8 cellular contexts compared by ENCODE assay signal in genomic region chr20:17536944-17537444, GRCh38. TPM values are rescaled to one million over a fixed set of nuclear protein-coding genes. Genes with fewer than 3 reads are reported as not detected.
DNase-seq lines count a peak whose midpoint lies in the region; ATAC-seq and TF ChIP-seq lines count a peak whose summit lies in the region.

No MANE protein-coding gene starts in this region.

- H3K27ac ChIP-seq in hepatocyte (no peak overlapping the region), spleen (no peak overlapping the region)

- DNase-seq in NK-92 treated with Interleukin-12 subunit alpha and Interleukin-12 subunit beta, amount 100 ng/mL, for 24 hours (lab: John Stamatoyannopoulos, UW), result peak; percentile 17
- DNase-seq in NK-92 (lab: John Stamatoyannopoulos, UW; ENCODE audit: unreplicated experiment) (no peak), NCI-H146 (lab: John Stamatoyannopoulos, UW) (peak; percentile 79), T-helper 1 cell (peak; percentile 24 to 71 (median 40)), anterior cingulate cortex (lab: John Stamatoyannopoulos, UW) (peak in 48 of 58 donors; percentile 6 to 69 (median 38)), hepatocyte (ENCODE audit: low spot score) (peak; percentile 85), spleen (no peak)

- H3K36me3 ChIP-seq in hepatocyte (replicated peaks; ENCODE audit: insufficient read depth, low read depth) (no peaks in the 10 kb centered on the region), spleen (no peaks in the 10 kb centered on the region)

- H3K9me2 ChIP-seq in hepatocyte (replicated peaks; ENCODE audit: insufficient read depth), result no peaks in the 10 kb centered on the region

- 21% methylated on average over 6 of the region's 6 CpGs for WGBS in hepatocyte (ENCODE audit: low lambda C conversion rate, missing lambda C conversion rate)
- WGBS in spleen, 5 donors, result 32 to 40% (median 35%) methylated on average over 6 of the region's 6 CpGs

- H4K20me1 ChIP-seq in hepatocyte (ENCODE audit: insufficient read depth, poor library complexity, severe bottlenecking), result no peaks in the 10 kb centered on the region

- no peaks in the 10 kb centered on the region for H3K79me2 ChIP-seq in hepatocyte

- H3K9me3 ChIP-seq in hepatocyte (ENCODE audit: low read depth), result no peaks in the 10 kb centered on the region
- H3K9me3 ChIP-seq in spleen, result no peaks in the 10 kb centered on the region

- intact Hi-C loops in spleen (cut with DNase I; ENCODE audit: low total_unique reads), result loop anchor here (5.0 to 10.0 kb wide), 3 partner anchors 80 to 458 kb away; no protein-coding TSS in a partner anchor

- H2AFZ ChIP-seq in hepatocyte, result no peak overlapping the region

- H3K4me2 ChIP-seq in hepatocyte, result no peak overlapping the region

- H3K4me1 ChIP-seq in hepatocyte (ENCODE audit: insufficient read depth), result peaks cover under 1% of the 10 kb centered on the region
- H3K4me1 ChIP-seq in spleen, result peaks cover 0 to 6% (median under 1%) of the 10 kb centered on the region in 6 donors

- ATAC-seq in HG02798 (IDR thresholded peaks at IDR 0.05; ENCODE audit: poor library complexity, unreplicated experiment), result peak; percentile 92

- no peak overlapping the region for H3K4me3 ChIP-seq in hepatocyte
- no peak overlapping the region for H3K4me3 ChIP-seq in spleen

- H3K27me3 ChIP-seq in hepatocyte, result no peaks in the 10 kb centered on the region
- peaks cover 0 to 25% (median 0%) of the 10 kb centered on the region in 7 donors for H3K27me3 ChIP-seq in spleen (replicated peaks in 1 of 7)

- TF ChIP-seq POLR2A in spleen (IDR thresholded peaks at IDR 0.05), result no peak

- TF ChIP-seq CTCF in hepatocyte (IDR thresholded peaks at IDR 0.05; ENCODE audit: poor library complexity), result peak; percentile 97
- peak; percentile 75 to 97 (median 87) for TF ChIP-seq CTCF in spleen (IDR thresholded peaks at IDR 0.05 in 8 of 11, conservative IDR thresholded peaks at IDR 0.05 in 3 of 11)

RNA-seq across cellular contexts. Expression of gene BFSP1, which starts 5.8 kb away (rescaled TPM):
- 2.0 and 2.4 TPM in 2 replicates for total RNA-seq in hepatocyte
- polyA plus RNA-seq in hepatocyte, result 0.12 and 2.3 TPM in 2 replicates
- total RNA-seq in spleen, result under 1 TPM; 0.13 to 0.86 (median 0.44) TPM
- under 1 TPM; 0.35 to 0.48 (median 0.38) TPM for polyA plus RNA-seq in spleen

RNA-seq across cellular contexts. Expression of gene DSTN, which starts 32.9 kb away (rescaled TPM):
- 315 and 342 TPM in 2 replicates for total RNA-seq in hepatocyte
- 352 and 369 TPM in 2 replicates for polyA plus RNA-seq in hepatocyte
- 100 to 1,000 TPM in 3 of 7 donors, 10 to 100 TPM in 4; 62.0 to 122 (median 93.6) TPM for total RNA-seq in spleen
- 100 to 1,000 TPM in 2 of 3 donors, 10 to 100 TPM in 1; 65.8 to 157 (median 107) TPM for polyA plus RNA-seq in spleen

Comparison
In these comparisons a context has a peak if more than half of its experiments do, and no peak if none do; other contexts are left out.
1. DNase-seq: peak in NK-92 treated with Interleukin-12 subunit alpha and Interleukin-12 subunit beta, amount 100 ng/mL, for 24 hours (single experiment), NCI-H146 (single experiment), T-helper 1 cell (5 of 5), anterior cingulate cortex (48 of 58) and hepatocyte (single experiment); none in NK-92 (single experiment) and spleen (single experiment).